In genomic region chrX:94545722-94546121, GRCh38 we compare ENCODE assay signal across 18 cellular contexts.
"Had no signal": no experiment of that assay in that cellular context is flagged by ENCODE, and none has a peak within 500 bp of the region (broad histone marks: within the 10 kb centered on the region; RNA-seq: fewer than 3 reads in every experiment).

No MANE protein-coding gene starts in this region.

- H3K27ac Mint-ChIP-seq: naive B cell, nephron, progenitor cell of endocrine pancreas had no signal

- H3K36me3 Mint-ChIP-seq: naive B cell had no signal

- H3K27me3 Mint-ChIP-seq: naive B cell, progenitor cell of endocrine pancreas had no signal

- H3K4me1 ChIP-seq: heart left ventricle, pancreas had no signal

- H3K27ac ChIP-seq: heart left ventricle, pancreas had no signal

- ATAC-seq: heart left ventricle, left ventricle myocardium superior, pancreas, right cardiac atrium had no signal

- H3K27me3 ChIP-seq: heart left ventricle, pancreas had no signal

- DNase-seq: cortex of kidney; effector memory CD4-positive, alpha-beta T cell; erythroblast; heart left ventricle; hippocampal formation; islet precursor cell; left ventricle myocardium superior; mesendoderm; naive B cell; occipital lobe; pancreas; right cardiac atrium; stimulated activated CD4-positive, alpha-beta T cell treated with anti-CD3 and anti-CD28 coated beads, Interleukin-2, amount 100 ng/mL, for 48 hours; stimulated activated naive CD4-positive, alpha-beta T cell treated with Interleukin-2 at 50 U/mL for 16 hours had no signal

- FAIRE-seq: endometrium, urothelium cell line had no signal

- H3K4me1 Mint-ChIP-seq: naive B cell, nephron had no signal

- H3K4me3 Mint-ChIP-seq: naive B cell, nephron had no signal
